Comparison of ENCODE assay signal across 16 cellular contexts in the genomic region with DNA sequence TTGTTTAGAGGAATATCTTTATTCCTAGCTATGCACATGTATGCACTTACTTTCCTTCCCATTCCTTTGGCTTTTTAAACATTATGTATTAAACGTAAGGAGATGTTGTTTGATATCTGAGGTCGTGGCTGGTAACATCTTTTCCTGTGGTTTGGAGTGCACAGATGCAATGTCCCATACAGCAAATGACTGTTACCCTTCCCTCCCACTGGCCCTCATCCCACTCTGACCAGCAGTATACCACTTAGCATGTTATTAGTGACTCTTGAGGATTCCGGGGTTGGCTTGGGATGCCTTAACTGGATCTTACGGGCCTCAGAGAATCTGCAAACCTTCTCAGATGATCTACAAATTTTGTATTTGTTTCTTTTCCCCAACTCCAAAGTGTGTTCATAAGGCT. TPM values are rescaled to one million over a fixed set of nuclear protein-coding genes. Genes with fewer than 3 reads are reported as not detected.
DNase-seq lines count a peak whose midpoint lies in the region; ATAC-seq and TF ChIP-seq lines count a peak whose summit lies in the region.
"Had no signal": no experiment of that assay in that cellular context is flagged by ENCODE, and none has a peak within 500 bp of the region (broad histone marks: within the 10 kb centered on the region; RNA-seq: fewer than 3 reads in every experiment).

No MANE protein-coding gene starts in this region.

- H3T11ph ChIP-seq in H9 (ENCODE audit: low read length) = no peak overlapping the region

- H3K9ac ChIP-seq in mammary epithelial cell (ENCODE audit: insufficient read depth, low read length) (no peak overlapping the region), H9 (ENCODE audit: extremely low read depth, insufficient read length, low read length) (no peak overlapping the region)
- H3K9ac ChIP-seq: KMS-11 had no signal

- no peak overlapping the region for H2BK20ac ChIP-seq in H9 (ENCODE audit: low read depth, low read length, poor library complexity, severe bottlenecking)

- no peak for ATAC-seq in esophagus mucosa
- ATAC-seq: GM23338 had no signal

- H4K8ac ChIP-seq in H9 (replicated peaks; ENCODE audit: insufficient read length, low read depth, low read length) = no peak overlapping the region

- H3K27ac ChIP-seq in mammary epithelial cell (ENCODE audit: insufficient read depth, low read depth, low read length) (no peak overlapping the region), OCI-LY7 (ENCODE audit: low read depth, low read length, poor library complexity, severe bottlenecking) (peak overlapping the region; percentile 94), thymus (ENCODE audit: low read depth) (peak overlapping the region; percentile 8), H9 (ENCODE audit: insufficient read length, low read depth, low read length) (no peak overlapping the region)
- peak overlapping the region; percentile 30 for H3K27ac ChIP-seq in effector memory CD4-positive, alpha-beta T cell (ENCODE audit: insufficient read depth, low read length, poor library complexity, severe bottlenecking)
- H3K27ac ChIP-seq: KMS-11, ovary, SK-N-MC had no signal

- H3K79me2 ChIP-seq in mammary epithelial cell (ENCODE audit: insufficient read depth, low read length) (peaks cover 100% of the 10 kb centered on the region), OCI-LY7 (ENCODE audit: insufficient read depth, low read depth, low read length) (peaks cover 78% of the 10 kb centered on the region), H9 (ENCODE audit: insufficient read depth, low read length) (peaks cover 16% of the 10 kb centered on the region; the same call in 1 of the 2 replicates)

- no peak overlapping the region for H3K14ac ChIP-seq in H9 (ENCODE audit: insufficient read depth, low read length)

- in situ Hi-C loops in mammary epithelial cell (cut with MboI; ENCODE audit: low sequenced_read_pairs in 2 of 2) (no loop called here), HAP-1 (cut with MboI; ENCODE audit: low sequenced_read_pairs) (no loop called here)

- CTCF ChIA-PET in MCF 10A (lab: Yijun Ruan, JAX) = interaction anchor here (0.6 kb wide), 1 partner anchor 115 kb away, joined by 3 read pairs; no protein-coding TSS in a partner anchor
- CTCF ChIA-PET in mammary epithelial cell (lab: Charles Lee; ENCODE audit: low non-redundant PET) = no interaction called here
- CTCF ChIA-PET in OCI-LY7 (lab: Charles Lee; ENCODE audit: unreplicated experiment) = no interaction called here

- no peak overlapping the region for H2BK120ac ChIP-seq in H9 (ENCODE audit: low read depth, low read length, poor library complexity, severe bottlenecking)

- H3K9me2 ChIP-seq in OCI-LY7 (ENCODE audit: insufficient read depth, low read length) = no peaks in the 10 kb centered on the region

- intact Hi-C loops in MCF 10A (cut with micrococcal nuclease) (no loop called here), mammary epithelial cell (cut with micrococcal nuclease) (no loop called here), OCI-LY7 (cut with micrococcal nuclease; ENCODE audit: unreplicated experiment) (loop anchor here (10.0 kb wide), 2 partner anchors 584 to 1314 kb away; no protein-coding TSS in a partner anchor)

- H3K4ac ChIP-seq in H9 (ENCODE audit: low read depth, low read length) = no peak overlapping the region

- H3K36me3 ChIP-seq in mammary epithelial cell (ENCODE audit: insufficient read depth, low read length) (peaks cover 20% of the 10 kb centered on the region), OCI-LY7 (ENCODE audit: insufficient read depth, low read length) (peaks cover 10% of the 10 kb centered on the region), thymus (ENCODE audit: control insufficient read depth, insufficient read depth) (no peaks in the 10 kb centered on the region), HAP-1 (replicated peaks) (no peaks in the 10 kb centered on the region)
- peaks cover under 1% of the 10 kb centered on the region for H3K36me3 ChIP-seq in effector memory CD4-positive, alpha-beta T cell (ENCODE audit: control insufficient read depth, insufficient read depth, low read length)
- H3K36me3 ChIP-seq: ovary had no signal

- no peak overlapping the region for H2BK5ac ChIP-seq in H9 (ENCODE audit: insufficient read length, low read length)

- TF ChIP-seq CTCF in MCF 10A (IDR thresholded peaks at IDR 0.05; ENCODE audit: unreplicated experiment) = no peak
- no peak for TF ChIP-seq CTCF in mammary epithelial cell (conservative IDR thresholded peaks at IDR 0.05 in 1 of 2, IDR thresholded peaks at IDR 0.05 in 1 of 2; ENCODE audit: extremely low read depth in 1 of 2, insufficient read depth in 1 of 2, low read depth in 1 of 2, low read length in 2 of 2)
- TF ChIP-seq CTCF in OCI-LY7 (conservative IDR thresholded peaks at IDR 0.05; ENCODE audit: low read length) = no peak
- no peak for TF ChIP-seq CTCF in H9 (conservative IDR thresholded peaks at IDR 0.05)

- DNase-seq in MCF 10A (ENCODE audit: unreplicated experiment) (no peak), mammary epithelial cell (no peak), OCI-LY7 (ENCODE audit: low spot score) (no peak), HAP-1 (ENCODE audit: low spot score in 2 of 2) (no peak), H9 (no peak)
- DNase-seq in effector memory CD4-positive, alpha-beta T cell = no peak
- DNase-seq: activated CD4-positive, alpha-beta T cell treated with anti-CD3 and anti-CD28 coated beads, Interleukin-2, amount 50 U/mL, for 4 hours; amniotic stem cell; NCI-H2029; ovary had no signal

- H3K27me3 ChIP-seq in mammary epithelial cell (ENCODE audit: insufficient read depth, low read length) (no peaks in the 10 kb centered on the region), thymus (ENCODE audit: control insufficient read depth, insufficient read depth) (no peaks in the 10 kb centered on the region), HAP-1 (ENCODE audit: low read depth) (no peaks in the 10 kb centered on the region), H9 (ENCODE audit: insufficient read depth, low read length) (no peaks in the 10 kb centered on the region)
- no peaks in the 10 kb centered on the region for H3K27me3 ChIP-seq in effector memory CD4-positive, alpha-beta T cell (replicated peaks; ENCODE audit: control insufficient read depth, insufficient read depth, low read length, poor library complexity, severe bottlenecking)
- H3K27me3 ChIP-seq: ovary had no signal

- H4K5ac ChIP-seq in H9 (ENCODE audit: insufficient read length, low read depth, low read length) = no peak overlapping the region

- H3K9me3 ChIP-seq in mammary epithelial cell (replicated peaks; ENCODE audit: insufficient read depth, low read length) (no peaks in the 10 kb centered on the region), OCI-LY7 (ENCODE audit: low read length) (no peaks in the 10 kb centered on the region), thymus (ENCODE audit: control insufficient read depth) (no peaks in the 10 kb centered on the region), HAP-1 (no peaks in the 10 kb centered on the region), H9 (ENCODE audit: control insufficient read depth, low read depth, low read length) (no peaks in the 10 kb centered on the region)
- H3K9me3 ChIP-seq in effector memory CD4-positive, alpha-beta T cell (ENCODE audit: control insufficient read depth, low read length) = no peaks in the 10 kb centered on the region
- H3K9me3 ChIP-seq: ovary had no signal

- no peak overlapping the region for H2AK5ac ChIP-seq in H9 (ENCODE audit: insufficient read length, low read length)

- peaks cover 10% of the 10 kb centered on the region for H4K20me1 ChIP-seq in mammary epithelial cell (ENCODE audit: insufficient read depth, low read length)
- H4K20me1 ChIP-seq in OCI-LY7 (ENCODE audit: insufficient read depth, low read length) = no peaks in the 10 kb centered on the region
- no peaks in the 10 kb centered on the region for H4K20me1 ChIP-seq in H9 (ENCODE audit: control insufficient read depth, insufficient read depth, insufficient read length)

- dilution Hi-C loops in mammary epithelial cell (cut with HindIII; ENCODE audit: low sequenced_read_pairs) = no loop called here

- H3K4me3 ChIP-seq in mammary epithelial cell (replicated peaks in 1 of 3; ENCODE audit: insufficient read depth in 1 of 3, low read depth in 2 of 3, low read length in 3 of 3) (no peak overlapping the region), OCI-LY7 (ENCODE audit: low read depth, low read length, poor library complexity, severe bottlenecking) (peak overlapping the region; percentile 15), thymus (ENCODE audit: low read length) (no peak overlapping the region), HAP-1 (no peak overlapping the region)
- no peak overlapping the region for H3K4me3 ChIP-seq in effector memory CD4-positive, alpha-beta T cell (ENCODE audit: insufficient read depth, low read depth, low read length, poor library complexity, severe bottlenecking)
- H3K4me3 ChIP-seq: GM23338, ovary, SK-N-MC had no signal

- H3K4me1 ChIP-seq in mammary epithelial cell (ENCODE audit: insufficient read depth, low read length) (peaks cover 13% of the 10 kb centered on the region), OCI-LY7 (ENCODE audit: insufficient read depth, low read length, poor library complexity, severe bottlenecking) (peaks cover 100% of the 10 kb centered on the region), thymus (ENCODE audit: control insufficient read depth, insufficient read depth, low read length) (peaks cover 40% of the 10 kb centered on the region), HAP-1 (peaks cover 2% of the 10 kb centered on the region; the same call in 1 of the 2 replicates), H9 (ENCODE audit: insufficient read depth, low read length) (peaks cover 5% of the 10 kb centered on the region; the same call in 1 of the 2 replicates)
- H3K4me1 ChIP-seq in effector memory CD4-positive, alpha-beta T cell (ENCODE audit: control insufficient read depth, insufficient read depth, low read length, poor library complexity, severe bottlenecking) = peaks cover 86% of the 10 kb centered on the region

- 98% methylated on average over 4 of the region's 4 CpGs for WGBS in mammary epithelial cell (ENCODE audit: low coverage, missing lambda C conversion rate)
- 59% methylated on average over 4 of the region's 4 CpGs for WGBS in thymus
- WGBS in H9 (ENCODE audit: extremely low coverage, insufficient read length, low lambda C conversion rate) = no CpG with 5 or more reads among the region's 4 CpGs

- H2AFZ ChIP-seq in mammary epithelial cell (ENCODE audit: low read depth, low read length) (no peak overlapping the region), OCI-LY7 (ENCODE audit: low read length) (no peak overlapping the region), H9 (ENCODE audit: low read length) (no peak overlapping the region)
- H2AFZ ChIP-seq: GM23338 had no signal

- H3K4me2 ChIP-seq in mammary epithelial cell (ENCODE audit: insufficient read depth, low read depth, low read length) = no peak overlapping the region
- H3K4me2 ChIP-seq in OCI-LY7 (ENCODE audit: low read length) = peak overlapping the region; percentile 72
- H3K4me2 ChIP-seq in H9 (ENCODE audit: insufficient read depth, insufficient read length, low read length) = no peak overlapping the region
- H3K4me2 ChIP-seq: GM23338, KMS-11 had no signal

- H3K36me3 Mint-ChIP-seq in MCF 10A (ENCODE audit: insufficient read depth, unreplicated experiment) (peaks cover 85% of the 10 kb centered on the region), H9 (ENCODE audit: insufficient read depth in 1 of 3, low read depth in 3 of 3) (peaks cover 15 to 17% (median 16%) of the 10 kb centered on the region in 3 experiments)

- no peaks in the 10 kb centered on the region for H3K9me3 Mint-ChIP-seq in MCF 10A (ENCODE audit: unreplicated experiment)
- no peaks in the 10 kb centered on the region for H3K9me3 Mint-ChIP-seq in H9
- H3K9me3 Mint-ChIP-seq: dendritic cell treated with granulocyte-macrophage colony-stimulating factor and Interleukin-4, amounts not matched to agents 40 ng/mL and 50 ng/mL, for 4 days; GM23338 had no signal

- POLR2A ChIA-PET in MCF 10A (lab: Yijun Ruan, JAX) = interaction anchor here (1.8 to 2.2 kb wide), 2 partner anchors 8 to 34 kb away, joined by 6 to 8 read pairs; a partner anchor contains a TSS
- POLR2A ChIA-PET in OCI-LY7 (lab: Charles Lee) = interaction anchor here (1.0 to 7.2 kb wide), 8 partner anchors 7 to 93 kb away, joined by 3 to 45 read pairs (median 8); a partner anchor contains a TSS

- H3K4me3 Mint-ChIP-seq in MCF 10A (ENCODE audit: unreplicated experiment) (no peak overlapping the region), H9 (no peak overlapping the region)
- H3K4me3 Mint-ChIP-seq: dendritic cell treated with granulocyte-macrophage colony-stimulating factor and Interleukin-4, amounts not matched to agents 40 ng/mL and 50 ng/mL, for 4 days; GM23338 had no signal

- H3K23ac ChIP-seq in H9 (ENCODE audit: insufficient read length, low read depth, low read length) = no peak overlapping the region

- H3K23me2 ChIP-seq in H9 (ENCODE audit: insufficient read length, low read depth, low read length, poor library complexity, severe bottlenecking) = no peaks in the 10 kb centered on the region

- BruUV-seq in MCF 10A (replicated peaks; lab: Mats Ljungman, UMichigan) (no TSS peak), mammary epithelial cell (replicated peaks; lab: Mats Ljungman, UMichigan) (no TSS peak), OCI-LY7 (replicated peaks; lab: Mats Ljungman, UMichigan) (no TSS peak)

- peaks cover 42% of the 10 kb centered on the region for H3K4me1 Mint-ChIP-seq in MCF 10A (ENCODE audit: insufficient read depth, unreplicated experiment)
- peaks cover 8 to 10% of the 10 kb centered on the region in 2 experiments for H3K4me1 Mint-ChIP-seq in H9

- no peak overlapping the region for H2BK15ac ChIP-seq in H9 (ENCODE audit: low read depth, low read length)

- H3K56ac ChIP-seq in H9 (ENCODE audit: insufficient read length, low read depth, low read length) = no peak overlapping the region

- H3K79me1 ChIP-seq in H9 (ENCODE audit: insufficient read depth, low read depth, low read length, poor library complexity, severe bottlenecking) = no peaks in the 10 kb centered on the region

- no peak overlapping the region for H2BK12ac ChIP-seq in H9 (ENCODE audit: insufficient read length, low read depth, low read length)

- H3K27ac Mint-ChIP-seq in MCF 10A (ENCODE audit: low read depth, unreplicated experiment) (peak overlapping the region; percentile 35), H9 (no peak overlapping the region; a peak in 1 of 7 replicates)
- H3K27ac Mint-ChIP-seq: GM23338 had no signal

- no peak overlapping the region for H4K91ac ChIP-seq in H9 (ENCODE audit: insufficient read length, low read depth, low read length)

- H3K27me3 Mint-ChIP-seq in MCF 10A (ENCODE audit: insufficient read depth, unreplicated experiment) = no peaks in the 10 kb centered on the region
- H3K27me3 Mint-ChIP-seq in H9 (ENCODE audit: low read depth) = no peaks in the 10 kb centered on the region
- H3K27me3 Mint-ChIP-seq: dendritic cell treated with granulocyte-macrophage colony-stimulating factor and Interleukin-4, amounts not matched to agents 40 ng/mL and 50 ng/mL, for 4 days had no signal

- H3K18ac ChIP-seq in H9 (ENCODE audit: insufficient read length, low read depth, low read length) = no peak overlapping the region

RNA-seq across cellular contexts. Expression of a gene that starts 34.5 kb away (rescaled TPM):
- total RNA-seq in MCF 10A (2022) = 103 and 104 TPM in 2 replicates
- 100 to 1,000 TPM; 149 to 179 TPM for total RNA-seq in mammary epithelial cell
- 289 TPM for polyA plus RNA-seq in mammary epithelial cell
- polyA minus RNA-seq in mammary epithelial cell = 320 TPM
- total RNA-seq in OCI-LY7 (2014; rRNA removed; shearing (Covaris generic)) = 28.1 and 29.6 TPM in 2 replicates
- 25.2 and 29.5 TPM in 2 replicates for total RNA-seq in OCI-LY7 (2022)
- 51.3 TPM for polyA plus RNA-seq in thymus
- total RNA-seq in esophagus mucosa = 14.6 TPM
- 9.6 and 10.6 TPM in 2 replicates for total RNA-seq in H9 (2021)

Comparison
In these comparisons a context has a peak if more than half of its experiments do, and no peak if none do; other contexts are left out.
1. H3K27ac ChIP-seq: peak in OCI-LY7 (single experiment), effector memory CD4-positive, alpha-beta T cell (single experiment) and thymus (single experiment); none in mammary epithelial cell (single experiment) and H9 (single experiment).